In the genomic region with DNA sequence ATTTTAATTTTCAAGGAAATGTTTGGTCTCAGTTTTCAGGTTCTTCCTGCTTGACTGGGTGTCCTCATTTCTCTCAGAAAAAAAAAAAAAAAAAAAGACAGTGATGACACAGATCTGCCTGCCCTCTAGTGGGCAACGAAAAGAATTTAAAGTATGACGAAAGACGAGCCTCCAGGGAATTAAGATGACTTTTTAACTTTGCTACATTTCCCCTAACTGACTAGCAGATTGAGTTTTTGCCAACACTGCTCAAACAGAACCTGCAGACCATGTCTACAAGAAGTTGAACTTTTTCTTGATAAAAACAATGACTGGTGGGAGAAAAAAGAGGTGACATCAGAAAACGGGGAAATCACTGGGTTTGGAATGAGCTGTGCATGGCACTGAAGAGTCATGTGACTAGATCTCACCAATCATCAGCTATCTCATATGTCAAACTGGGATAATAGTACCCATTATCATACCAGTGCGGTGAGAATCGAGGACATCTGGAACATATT, we compare ENCODE assay signal across 8 cellular contexts. TPM values are rescaled to one million over a fixed set of nuclear protein-coding genes. Genes with fewer than 3 reads are reported as not detected.
DNase-seq lines count a peak whose midpoint lies in the region; ATAC-seq, FAIRE-seq and TF ChIP-seq lines count a peak whose summit lies in the region.

No MANE protein-coding gene starts in this region.

- no peak overlapping the region for H2BK15ac ChIP-seq in H1 (ENCODE audit: low read length)

- H3K9me3 ChIP-seq in T-helper 17 cell (ENCODE audit: control insufficient read depth, low read length, poor library complexity, severe bottlenecking) = no peaks in the 10 kb centered on the region
- no peaks in the 10 kb centered on the region for H3K9me3 ChIP-seq in H1 (ENCODE audit: insufficient read depth in 2 of 2, low read depth in 1 of 2, low read length in 1 of 2)

- H3K79me1 ChIP-seq in H1 (ENCODE audit: low read depth, low read length) = no peaks in the 10 kb centered on the region

- no peak overlapping the region for H4K8ac ChIP-seq in H1 (ENCODE audit: extremely low read depth, insufficient read depth, low read length)

- H3K4me3 ChIP-seq in H1 (ENCODE audit: extremely low read depth in 1 of 4, insufficient read depth in 2 of 4, low read depth in 3 of 4, low read length in 4 of 4) = peak overlapping the region in 3 of 4 experiments; percentile 23 to 42 (median 24); a peak in 4 of 8 replicates

- H3K4me1 ChIP-seq in H1 (replicated peaks in 1 of 4; ENCODE audit: control insufficient read depth in 3 of 4, insufficient read depth in 4 of 4, low read length in 3 of 4) = peaks cover 0 to 7% (median 1%) of the 10 kb centered on the region in 4 experiments; a peak in 2 of 7 replicates

- ATAC-seq in HG02798 (IDR thresholded peaks at IDR 0.05; ENCODE audit: poor library complexity, unreplicated experiment) (peak; percentile 71), T-helper 17 cell (peak; percentile 89)

- peaks cover 10% of the 10 kb centered on the region for H3K4me1 Mint-ChIP-seq in T-helper 17 cell

- H3K27me3 Mint-ChIP-seq in T-helper 17 cell = no peaks in the 10 kb centered on the region

- peak overlapping the region; percentile 54 to 67 for H3K4me2 ChIP-seq in H1 (ENCODE audit: insufficient read depth in 1 of 2, low read depth in 2 of 2, low read length in 2 of 2)

- peak overlapping the region in 1 of 4 experiments; percentile 52; a peak in 1 of 7 replicates for H3K9ac ChIP-seq in H1 (replicated peaks in 1 of 4; ENCODE audit: extremely low read depth in 1 of 4, low read depth in 3 of 4, low read length in 3 of 4)

- H2BK12ac ChIP-seq in H1 (ENCODE audit: low read depth, low read length) = no peak overlapping the region; the same call in none of the 2 replicates

- H4K91ac ChIP-seq in H1 (replicated peaks; ENCODE audit: insufficient read length, low read length) = no peak overlapping the region

- H3K14ac ChIP-seq in H1 (ENCODE audit: insufficient read length) = no peak overlapping the region

- no peaks in the 10 kb centered on the region for H4K20me1 ChIP-seq in H1 (replicated peaks in 1 of 2; ENCODE audit: control insufficient read depth in 1 of 2, insufficient read depth in 2 of 2, low read length in 2 of 2)

- TF ChIP-seq POLR2A in H1 (IDR thresholded peaks at IDR 0.05; ENCODE audit: control extremely low read depth in 1 of 2, low read depth in 2 of 2, low read length in 2 of 2) = no peak

- peak; percentile 75 to 77 for TF ChIP-seq RAD21 in H1 (IDR thresholded peaks at IDR 0.05 in 1 of 2, conservative IDR thresholded peaks at IDR 0.05 in 1 of 2; ENCODE audit: low read depth in 2 of 2, low read length in 2 of 2)

- H3K36me3 ChIP-seq in H1 (ENCODE audit: control insufficient read depth in 2 of 4, insufficient read depth in 4 of 4, low read length in 3 of 4) = no peaks in the 10 kb centered on the region

- peak; percentile 24 for TF ChIP-seq CTCF in GM13976 (IDR thresholded peaks at IDR 0.05; ENCODE audit: borderline replicate concordance, control extremely low read depth, extremely low read depth, insufficient read depth, missing control alignments)
- peak in 2 of 3 experiments; percentile 37 to 69; a peak in 2 of 4 replicates for TF ChIP-seq CTCF in H1 (IDR thresholded peaks at IDR 0.05; ENCODE audit: control extremely low read depth in 1 of 3, insufficient read depth in 1 of 3, low read depth in 1 of 3, low read length in 3 of 3)

- H3K36me3 Mint-ChIP-seq in T-helper 17 cell (ENCODE audit: low read depth) = no peaks in the 10 kb centered on the region

- no peak overlapping the region for H2BK5ac ChIP-seq in H1 (ENCODE audit: low read depth, low read length)

- H2AFZ ChIP-seq in H1 (ENCODE audit: low read length) = peak overlapping the region; percentile 86

- H3K18ac ChIP-seq in H1 (ENCODE audit: extremely low read depth, low read length) = no peak overlapping the region

- no peak overlapping the region for H3K4ac ChIP-seq in H1 (replicated peaks; ENCODE audit: insufficient read length, low read depth, low read length)

- peak; percentile 89 for FAIRE-seq in H1 (lab: Jason Lieb, UNC)
- no peak for FAIRE-seq in urothelium cell line (lab: Jason Lieb, UNC)

- DNase-seq in Ammon's horn (ENCODE audit: low spot score) (peak; percentile 74), GM13976 (ENCODE audit: low spot score) (peak; percentile 68), NCI-H1105 (lab: John Stamatoyannopoulos, UW) (peak; percentile 26), T-helper 17 cell (peak in 1 of 3 donors; percentile 33), H1 (ENCODE audit: low read depth in 1 of 2, low spot score in 2 of 2) (no peak), medulla oblongata (ENCODE audit: extremely low spot score) (peak; percentile 83), urothelium cell line (ENCODE audit: low spot score) (peak; percentile 72)

- POLR2A ChIA-PET in H1 (lab: Charles Lee; ENCODE audit: partially characterized antibody) = interaction anchor here (0.7 to 1.8 kb wide), 6 partner anchors 15 to 198 kb away, joined by 3 to 8 read pairs (median 6); partner anchors contain the start of gene SLC4A7

- H3K27ac Mint-ChIP-seq in T-helper 17 cell = peak overlapping the region; percentile 78

- H2AK5ac ChIP-seq in H1 (ENCODE audit: low read depth, low read length) = no peak overlapping the region

- in situ Hi-C loops in GM13976 (cut with MboI; ENCODE audit: low sequenced_read_pairs, unreplicated experiment) = loop anchor here (25.0 kb wide), 1 partner anchor 544 kb away; no protein-coding TSS in a partner anchor

- H4K5ac ChIP-seq in H1 (ENCODE audit: insufficient read length, low read depth, low read length) = no peak overlapping the region

- no peak for TF ChIP-seq EP300 in H1 (IDR thresholded peaks at IDR 0.05; ENCODE audit: borderline replicate concordance in 1 of 2, low read depth in 2 of 2, low read length in 2 of 2)

- CTCF ChIA-PET in H1 (lab: Charles Lee; ENCODE audit: partially characterized antibody) = interaction anchor here (0.6 to 5.9 kb wide), 46 partner anchors 10 to 643 kb away, joined by 3 to 39 read pairs (median 4); partner anchors contain the start of genes NEK10 and SLC4A7

- no peaks in the 10 kb centered on the region for H3K79me2 ChIP-seq in H1 (ENCODE audit: control insufficient read depth in 1 of 2, insufficient read depth in 2 of 2, low read length in 2 of 2)

- no peak overlapping the region for H2BK20ac ChIP-seq in H1 (ENCODE audit: low read length)

- H3K27me3 ChIP-seq in H1 (replicated peaks in 1 of 4; ENCODE audit: control insufficient read depth in 3 of 4, extremely low read depth in 1 of 4, insufficient read depth in 3 of 4, low read length in 3 of 4) = no peaks in the 10 kb centered on the region

- no peak overlapping the region for H2BK120ac ChIP-seq in H1 (replicated peaks; ENCODE audit: low read depth, low read length)

- peak overlapping the region; percentile 72 for H3K4me3 Mint-ChIP-seq in T-helper 17 cell

- 44% methylated on average over 5 of the region's 6 CpGs; no CpG with 5 or more reads in 1 of the 2 experiments for WGBS in H1 (ENCODE audit: extremely low coverage in 1 of 2, insufficient coverage in 1 of 2, insufficient read length in 1 of 2, insufficient replicate concordance in 2 of 2, low coverage in 1 of 2, low lambda C conversion rate in 2 of 2, missing lambda C conversion rate in 1 of 2), 2 experiments

- peak overlapping the region; percentile 58 for H3K27ac ChIP-seq in H1 (ENCODE audit: low read depth, low read length)

- no peak overlapping the region for H3K56ac ChIP-seq in H1 (replicated peaks; ENCODE audit: insufficient read length, low read depth, low read length)

- H3K23ac ChIP-seq in H1 (ENCODE audit: insufficient read length) = no peak overlapping the region

- no peaks in the 10 kb centered on the region for H3K23me2 ChIP-seq in H1 (ENCODE audit: low read depth, low read length)

TF ChIP-seq in H1, 55 proteins besides CTCF, POLR2A, EP300 and RAD21 (continues in another document):
- TF ChIP-seq JUN (IDR thresholded peaks at IDR 0.05; ENCODE audit: low read depth, low read length) (peak; percentile 7; the same call in 1 of the 2 replicates), CTBP2 (IDR thresholded peaks at IDR 0.05; ENCODE audit: borderline replicate concordance, insufficient read depth, insufficient read length, low read length) (no peak), CREB1 (IDR thresholded peaks at IDR 0.05) (peak; percentile 82), GABPA (IDR thresholded peaks at IDR 0.05; ENCODE audit: borderline replicate concordance, insufficient read depth, low read length) (no peak), CEBPB (IDR thresholded peaks at IDR 0.05; ENCODE audit: low read depth, low read length) (peak; percentile 87), NRF1 (IDR thresholded peaks at IDR 0.05; ENCODE audit: low read depth, low read length) (no peak), USF2 (IDR thresholded peaks at IDR 0.05; ENCODE audit: low read length) (peak; percentile 66)
- TF ChIP-seq, protein P1, sequence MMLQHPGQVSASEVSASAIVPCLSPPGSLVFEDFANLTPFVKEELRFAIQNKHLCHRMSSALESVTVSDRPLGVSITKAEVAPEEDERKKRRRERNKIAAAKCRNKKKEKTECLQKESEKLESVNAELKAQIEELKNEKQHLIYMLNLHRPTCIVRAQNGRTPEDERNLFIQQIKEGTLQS (IDR thresholded peaks at IDR 0.05; ENCODE audit: insufficient read depth, low read depth, low read length) = no peak

RNA-seq across cellular contexts. Expression of gene EOMES, which starts 40.8 kb away (rescaled TPM):
- 1 to 10 TPM in 1 of 2 donors, under 1 TPM in 1; 0.55 to 1.1 TPM for total RNA-seq in T-helper 17 cell
- 0.47 and 0.50 TPM in 2 replicates for total RNA-seq in H1 (2021; fragmentation: NEBNext Ultra II Directional; extraction: Animal tissue kit (Norgen Biotek cat#: 25700))
- 0.09 TPM in 2 replicates for polyA plus RNA-seq in H1 (2011; rRNA removed)
- polyA plus RNA-seq in H1 (2011; cell fraction: cytosol; rRNA removed) = 0.13 TPM
- 0.11 TPM for polyA plus RNA-seq in H1 (2011; cell fraction: nucleus; rRNA removed)
- polyA plus RNA-seq in H1 (2012, experiment 1 of 2) = 0.18 to 0.91 TPM (median 0.46 TPM) in 4 replicates
- 0.73 TPM for polyA plus RNA-seq in H1 (2012, experiment 2 of 2)
- 0.26 TPM for polyA plus RNA-seq in H1 (2013, experiment 1 of 2)
- 0.18 TPM for polyA plus RNA-seq in H1 (2013, experiment 2 of 2)
- polyA minus RNA-seq in H1 (2011; rRNA and poly(A)+ RNA removed) = 0.25 and 0.37 TPM in 2 replicates
- not detected for polyA minus RNA-seq in H1 (2011; cell fraction: cytosol; rRNA and poly(A)+ RNA removed)
- 0.40 TPM for polyA minus RNA-seq in H1 (2011; cell fraction: nucleus; rRNA and poly(A)+ RNA removed)

Comparison
In these comparisons a context has a peak if more than half of its experiments do, and no peak if none do; other contexts are left out.
1. DNase-seq: peak in Ammon's horn (single experiment), GM13976 (single experiment), NCI-H1105 (single experiment), medulla oblongata (single experiment) and urothelium cell line (single experiment); none in H1 (0 of 2).